Comparison of ENCODE assay signal across 8 cellular contexts in the genomic region with DNA sequence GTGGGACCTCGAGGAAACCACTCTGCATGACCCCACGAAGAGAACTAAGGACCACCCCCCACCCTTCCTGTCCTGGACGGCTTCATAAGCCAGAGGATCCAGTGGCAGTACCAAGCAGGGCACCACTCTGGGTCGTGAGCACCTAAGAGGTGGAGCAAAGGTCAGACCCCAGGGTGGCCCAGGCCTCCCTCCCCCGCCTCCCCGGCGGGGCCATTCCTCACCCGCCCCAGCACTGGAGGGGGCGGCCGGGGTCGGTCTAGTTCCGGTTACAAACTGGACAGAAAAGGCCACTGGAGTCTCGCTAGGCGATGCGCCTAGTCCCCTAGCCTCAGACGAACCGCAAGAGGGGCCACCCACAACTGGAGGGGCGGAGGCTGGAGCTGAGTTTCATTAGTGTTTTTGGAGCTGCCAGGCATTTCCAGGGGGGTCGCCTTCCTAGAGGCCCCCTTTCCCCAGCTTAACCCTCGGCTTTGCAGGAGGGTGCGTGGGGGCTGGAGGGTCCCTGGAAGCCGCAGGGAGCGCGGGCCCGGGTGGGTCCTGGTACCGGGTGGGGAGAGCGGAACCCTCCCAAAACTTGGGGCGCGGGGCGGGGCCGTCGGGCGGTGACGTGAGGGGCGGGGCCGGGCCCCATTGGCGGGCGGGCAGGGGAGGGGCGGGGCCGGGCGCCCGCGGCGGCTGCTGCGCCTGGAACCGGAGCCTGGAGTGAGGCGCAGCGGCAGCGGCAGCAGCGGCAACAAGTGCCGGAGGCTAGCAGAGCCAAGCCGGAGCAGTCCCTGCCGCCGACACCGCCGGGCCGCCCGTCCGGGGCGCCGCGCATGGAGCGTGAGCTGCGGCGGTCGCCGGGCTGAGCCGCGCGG. TPM values are rescaled to one million over a fixed set of nuclear protein-coding genes. Genes with fewer than 3 reads are reported as not detected.
DNase-seq lines count a peak whose midpoint lies in the region; ATAC-seq, FAIRE-seq and TF ChIP-seq lines count a peak whose summit lies in the region.

A gene with protein sequence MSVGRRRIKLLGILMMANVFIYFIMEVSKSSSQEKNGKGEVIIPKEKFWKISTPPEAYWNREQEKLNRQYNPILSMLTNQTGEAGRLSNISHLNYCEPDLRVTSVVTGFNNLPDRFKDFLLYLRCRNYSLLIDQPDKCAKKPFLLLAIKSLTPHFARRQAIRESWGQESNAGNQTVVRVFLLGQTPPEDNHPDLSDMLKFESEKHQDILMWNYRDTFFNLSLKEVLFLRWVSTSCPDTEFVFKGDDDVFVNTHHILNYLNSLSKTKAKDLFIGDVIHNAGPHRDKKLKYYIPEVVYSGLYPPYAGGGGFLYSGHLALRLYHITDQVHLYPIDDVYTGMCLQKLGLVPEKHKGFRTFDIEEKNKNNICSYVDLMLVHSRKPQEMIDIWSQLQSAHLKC (plus strand): TSS at position 695 of the 857 bp plus-strand sequence. CDS start 26,106 bp downstream, outside the sequence.

- no peaks in the 10 kb centered on the region for H3K27me3 ChIP-seq in esophagus muscularis mucosa

- H3K36me3 ChIP-seq in esophagus muscularis mucosa = no peaks in the 10 kb centered on the region

- peaks cover 32 to 49% (median 41%) of the 10 kb centered on the region in 4 donors for H3K4me1 ChIP-seq in esophagus muscularis mucosa

- intact Hi-C loops in esophagus muscularis mucosa (cut with DNase I) = loop anchor here (10.0 kb wide), 2 partner anchors 181 to 281 kb away; no protein-coding TSS in a partner anchor

- WGBS in esophagus muscularis mucosa = 8% methylated on average over 4 of the region's 70 CpGs

- TF ChIP-seq CTCF in esophagus muscularis mucosa (IDR thresholded peaks at IDR 0.05) = no peak

- H3K27ac Mint-ChIP-seq in activated T-cell treated with anti-CD3 and anti-CD28 coated beads, Interleukin-2, amount 50 U/mL, for 72 hours = no peak within 1 kb of the TSS

- peak within 1 kb of the TSS; percentile 96 to 99 (median 98) for H3K4me3 ChIP-seq in esophagus muscularis mucosa

- peak; percentile 80 for FAIRE-seq in GM19239 (lab: Jason Lieb, UNC)

- H3K4me1 Mint-ChIP-seq in activated T-cell treated with anti-CD3 and anti-CD28 coated beads, Interleukin-2, amount 50 U/mL, for 72 hours (ENCODE audit: low read depth) = peaks cover 26% of the 10 kb centered on the region

- peak; percentile 43 for ATAC-seq in HG03457 (IDR thresholded peaks at IDR 0.05; ENCODE audit: unreplicated experiment)
- peak; percentile 66 to 71 for ATAC-seq in activated T-cell treated with anti-CD3 and anti-CD28 coated beads, Interleukin-2, amount 50 U/mL, for 72 hours (replicated peaks in 1 of 2)

- H3K36me3 Mint-ChIP-seq in activated T-cell treated with anti-CD3 and anti-CD28 coated beads, Interleukin-2, amount 50 U/mL, for 72 hours (ENCODE audit: insufficient read depth in 2 of 2) = peaks cover 4 to 13% of the 10 kb centered on the region in 2 donors

- no peaks in the 10 kb centered on the region for H3K9me3 ChIP-seq in esophagus muscularis mucosa

- peak within 1 kb of the TSS; percentile 94 to 97 (median 95) for H3K27ac ChIP-seq in esophagus muscularis mucosa (replicated peaks in 1 of 4)

- peak; percentile 91 for DNase-seq in CD1c-positive myeloid dendritic cell (ENCODE audit: extremely low spot score)
- DNase-seq in GM19239 (ENCODE audit: insufficient read length, low spot score) = peak; percentile 65
- peak; percentile 86 to 89 for DNase-seq in activated T-cell treated with anti-CD3 and anti-CD28 coated beads, Interleukin-2, amount 50 U/mL, for 72 hours
- DNase-seq in esophagus muscularis mucosa (ENCODE audit: extremely low spot score) = peak; percentile 95
- peak; percentile 82 for DNase-seq in myocyte (ENCODE audit: low read depth)
- peak; percentile 54 to 78 for DNase-seq in stimulated activated CD8-positive, alpha-beta memory T cell treated with anti-CD3 and anti-CD28 coated beads, Interleukin-7, amount 100 ng/mL, for 4 hours (ENCODE audit: low read depth in 2 of 2)

- no peak for TF ChIP-seq EP300 in esophagus muscularis mucosa (IDR thresholded peaks at IDR 0.05)

- H3K9me3 Mint-ChIP-seq in activated T-cell treated with anti-CD3 and anti-CD28 coated beads, Interleukin-2, amount 50 U/mL, for 72 hours = no peaks in the 10 kb centered on the region

- H3K4me3 Mint-ChIP-seq in activated T-cell treated with anti-CD3 and anti-CD28 coated beads, Interleukin-2, amount 50 U/mL, for 72 hours = peak within 1 kb of the TSS; percentile 89 to 94

- TF ChIP-seq POLR2A in esophagus muscularis mucosa (IDR thresholded peaks at IDR 0.05; ENCODE audit: low read depth) = no peak

- no peaks in the 10 kb centered on the region for H3K27me3 Mint-ChIP-seq in activated T-cell treated with anti-CD3 and anti-CD28 coated beads, Interleukin-2, amount 50 U/mL, for 72 hours (ENCODE audit: low read depth)

TF ChIP-seq in PFSK-1, 5 proteins besides CTCF, POLR2A, EP300 and RAD21:
- TF ChIP-seq POLR2AphosphoS5 (IDR thresholded peaks at IDR 0.05; ENCODE audit: low read depth, low read length) = peak; percentile 65
- TF ChIP-seq SIN3A (IDR thresholded peaks at IDR 0.05; ENCODE audit: borderline replicate concordance, insufficient read depth, low read length) = no peak
- TF ChIP-seq FOXP2 (optimal IDR thresholded peaks at IDR 0.05; ENCODE audit: borderline replicate concordance, extremely low read depth, extremely low read length, insufficient read depth) = peak; percentile 27
- peak; percentile 69 for TF ChIP-seq TAF1 (IDR thresholded peaks at IDR 0.05; ENCODE audit: borderline replicate concordance, insufficient read depth, low read length)

RNA-seq across cellular contexts. Expression of the gene that starts here (rescaled TPM):
- polyA plus RNA-seq in PFSK-1 (2012; ENCODE audit: insufficient read length, low read depth) = 0.83 TPM
- total RNA-seq in activated T-cell treated with anti-CD3 and anti-CD28 coated beads, Interleukin-2, amount 50 U/mL, for 72 hours = 10 to 100 TPM; 46.2 to 47.2 TPM
- total RNA-seq in esophagus muscularis mucosa (10 to 100 TPM; 11.6 to 16.3 (median 14.5) TPM), myocyte (10.2 and 12.2 TPM in 2 replicates)
- polyA plus RNA-seq in myocyte (2012) = 6.4 TPM

Comparison
In these comparisons a context has a peak if more than half of its experiments do, and no peak if none do; other contexts are left out.
1. Peak in every context shown above with its lines: DNase-seq, ATAC-seq, H3K4me3 ChIP-seq and H3K27ac ChIP-seq.